ENCODE assay signal across 1 cellular context in genomic region chr1:236947794-236948193, GRCh38.
TF ChIP-seq lines count a peak whose summit lies in the region.

No MANE protein-coding gene starts in this region.

TF ChIP-seq in K562, 482 proteins besides CTCF, POLR2A, EP300 and RAD21 (continued from another document):
- no peak for TF ChIP-seq CEBPZ (IDR thresholded peaks at IDR 0.05; ENCODE audit: borderline replicate concordance, low read depth, low read length)
- TF ChIP-seq ZFPM2 (CRISPR knock-in tag; IDR thresholded peaks at IDR 0.05) = no peak
- no peak for TF ChIP-seq ZNF3 (CRISPR knock-in tag; IDR thresholded peaks at IDR 0.05)
TF ChIP-seq in K562: peak in this region for 0.
